Comparison of ENCODE assay signal across 29 cellular contexts in the genomic region with DNA sequence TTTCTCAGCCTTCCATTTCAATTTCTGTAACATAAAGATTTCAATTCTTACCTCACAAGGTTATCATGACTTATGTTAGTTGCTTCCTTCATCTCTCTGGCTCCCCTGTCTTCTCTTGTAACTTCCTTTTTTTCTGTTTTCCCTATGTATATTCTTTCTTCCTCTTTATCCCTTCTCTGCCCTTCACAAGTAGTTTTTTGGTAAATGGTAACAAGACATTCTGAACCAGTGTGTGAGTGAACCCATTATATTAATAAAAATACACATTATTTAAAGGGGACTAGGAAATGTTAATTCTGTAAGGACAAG. TPM values are rescaled to one million over a fixed set of nuclear protein-coding genes. Genes with fewer than 3 reads are reported as not detected.
DNase-seq lines count a peak whose midpoint lies in the region; ATAC-seq and TF ChIP-seq lines count a peak whose summit lies in the region.
"Had no signal": no experiment of that assay in that cellular context is flagged by ENCODE, and none has a peak within 500 bp of the region (broad histone marks: within the 10 kb centered on the region; RNA-seq: fewer than 3 reads in every experiment).

No MANE protein-coding gene starts in this region.

- in situ Hi-C loops in KBM-7 (cut with MboI; ENCODE audit: low pct_unique_long_range_greater_than_20kb, low sequenced_read_pairs), result no loop called here
- in situ Hi-C loops in gastrocnemius medialis (cut with MboI; ENCODE audit: low sequenced_read_pairs in 4 of 4), result no loop called here

- peak; percentile 70 for DNase-seq in KBM-7
- DNase-seq in NOMO-1 (lab: John Stamatoyannopoulos, UW; ENCODE audit: unreplicated experiment in 2 of 2), result peak; percentile 34 to 89
- DNase-seq in SKM-1 treated with dmso at 0.1 percent for 144 hours (lab: John Stamatoyannopoulos, UW; ENCODE audit: unreplicated experiment), result peak; percentile 88
- no peak for DNase-seq in gastrocnemius medialis
- no peak for DNase-seq in NCI-H345 (lab: John Stamatoyannopoulos, UW)
- DNase-seq in HUDEP-2 (lab: John Stamatoyannopoulos, UW; ENCODE audit: unreplicated experiment in 76 of 76), result no peak
- DNase-seq in activated naive CD8-positive, alpha-beta T cell treated with anti-CD3 and anti-CD28 coated beads, Interleukin-2, amount 50 U/mL, for 24 hours, result no peak
- DNase-seq: activated CD4-positive, alpha-beta T cell treated with anti-CD3 and anti-CD28 coated beads, Interleukin-2, amount 10 ng/mL, durations not matched to agents 7 days and 5 days; activated gamma-delta T cell; activated naive CD8-positive, alpha-beta T cell treated with anti-CD3 and anti-CD28 coated beads for 36 hours; activated T-cell treated with anti-CD3 and anti-CD28 coated beads, Interleukin-2, amount 50 U/mL, for 4 hours; CD4-positive, CD25-positive, alpha-beta regulatory T cell; colonic mucosa; effector CD4-positive, alpha-beta T cell; GM23248; hippocampal formation; KG1; NCI-H1694 treated with DMSO at 0.1 percent for 48 hours; NCI-H510A; nephron progenitor cell; ovary; Right ventricle myocardium superior; small intestine; stimulated activated naive CD4-positive, alpha-beta T cell treated with Interleukin-2 at 50 U/mL for 16 hours; SW 1271; upper lobe of right lung had no signal

- no peaks in the 10 kb centered on the region for H3K9me3 Mint-ChIP-seq in activated naive CD8-positive, alpha-beta T cell treated with anti-CD3 and anti-CD28 coated beads, Interleukin-2, amount 50 U/mL, for 24 hours
- H3K9me3 Mint-ChIP-seq: activated CD4-positive, alpha-beta T cell treated with anti-CD3 and anti-CD28 coated beads, Interleukin-2, amount 10 ng/mL, durations not matched to agents 7 days and 5 days; activated naive CD8-positive, alpha-beta T cell treated with anti-CD3 and anti-CD28 coated beads for 36 hours; activated T-cell treated with anti-CD3 and anti-CD28 coated beads, Interleukin-2, amount 50 U/mL, for 4 hours; CD4-positive, CD25-positive, alpha-beta regulatory T cell; WTC11 had no signal

- peaks cover 11% of the 10 kb centered on the region for H3K4me1 Mint-ChIP-seq in activated naive CD8-positive, alpha-beta T cell treated with anti-CD3 and anti-CD28 coated beads, Interleukin-2, amount 50 U/mL, for 24 hours

- TF ChIP-seq CTCF in gastrocnemius medialis (IDR thresholded peaks at IDR 0.05 in 4 of 5, conservative IDR thresholded peaks at IDR 0.05 in 1 of 5), result no peak

- TF ChIP-seq POLR2A in gastrocnemius medialis (IDR thresholded peaks at IDR 0.05), result no peak

- no peaks in the 10 kb centered on the region for H3K36me3 Mint-ChIP-seq in activated naive CD8-positive, alpha-beta T cell treated with anti-CD3 and anti-CD28 coated beads, Interleukin-2, amount 50 U/mL, for 24 hours (ENCODE audit: low read depth)
- H3K36me3 Mint-ChIP-seq: activated naive CD8-positive, alpha-beta T cell treated with anti-CD3 and anti-CD28 coated beads for 36 hours; CD4-positive, CD25-positive, alpha-beta regulatory T cell; WTC11 had no signal

- no peaks in the 10 kb centered on the region for H3K9me3 ChIP-seq in gastrocnemius medialis
- H3K9me3 ChIP-seq: colonic mucosa, ovary, suprapubic skin, upper lobe of right lung had no signal

- no peak overlapping the region for H3K4me3 ChIP-seq in gastrocnemius medialis
- H3K4me3 ChIP-seq: colonic mucosa, GM23248, ovary, suprapubic skin, upper lobe of right lung had no signal

- H3K4me1 ChIP-seq in gastrocnemius medialis, result peaks cover 67 to 78% of the 10 kb centered on the region in 2 donors

- peak overlapping the region; percentile 28 to 54 (median 30) for H3K27ac ChIP-seq in gastrocnemius medialis
- H3K27ac ChIP-seq: colonic mucosa, GM23248, ovary, suprapubic skin, upper lobe of right lung had no signal

- H3K4me3 Mint-ChIP-seq in activated naive CD8-positive, alpha-beta T cell treated with anti-CD3 and anti-CD28 coated beads, Interleukin-2, amount 50 U/mL, for 24 hours, result no peak overlapping the region
- H3K4me3 Mint-ChIP-seq: activated CD4-positive, alpha-beta T cell treated with anti-CD3 and anti-CD28 coated beads, Interleukin-2, amount 10 ng/mL, durations not matched to agents 7 days and 5 days; activated naive CD8-positive, alpha-beta T cell treated with anti-CD3 and anti-CD28 coated beads for 36 hours; activated T-cell treated with anti-CD3 and anti-CD28 coated beads, Interleukin-2, amount 50 U/mL, for 4 hours; CD4-positive, CD25-positive, alpha-beta regulatory T cell; nephron progenitor cell; WTC11 had no signal

- no peak for ATAC-seq in gastrocnemius medialis
- ATAC-seq in activated naive CD8-positive, alpha-beta T cell treated with anti-CD3 and anti-CD28 coated beads, Interleukin-2, amount 50 U/mL, for 24 hours, result no peak
- ATAC-seq: activated T-cell treated with anti-CD3 and anti-CD28 coated beads, Interleukin-2, amount 50 U/mL, for 4 hours; Panc1; upper lobe of right lung; WTC11 had no signal

- intact Hi-C loops in gastrocnemius medialis (cut with DNase I; ENCODE audit: low total_unique reads), result no loop called here

- no peaks in the 10 kb centered on the region for H3K36me3 ChIP-seq in gastrocnemius medialis
- H3K36me3 ChIP-seq: colonic mucosa, ovary, suprapubic skin, upper lobe of right lung had no signal

- H3K27me3 Mint-ChIP-seq in activated naive CD8-positive, alpha-beta T cell treated with anti-CD3 and anti-CD28 coated beads, Interleukin-2, amount 50 U/mL, for 24 hours, result no peaks in the 10 kb centered on the region
- H3K27me3 Mint-ChIP-seq: activated CD4-positive, alpha-beta T cell treated with anti-CD3 and anti-CD28 coated beads, Interleukin-2, amount 10 ng/mL, durations not matched to agents 7 days and 5 days; activated naive CD8-positive, alpha-beta T cell treated with anti-CD3 and anti-CD28 coated beads for 36 hours; CD4-positive, CD25-positive, alpha-beta regulatory T cell had no signal

- H3K27ac Mint-ChIP-seq in activated naive CD8-positive, alpha-beta T cell treated with anti-CD3 and anti-CD28 coated beads, Interleukin-2, amount 50 U/mL, for 24 hours, result no peak overlapping the region
- H3K27ac Mint-ChIP-seq: activated CD4-positive, alpha-beta T cell treated with anti-CD3 and anti-CD28 coated beads, Interleukin-2, amount 10 ng/mL, durations not matched to agents 7 days and 5 days; activated naive CD8-positive, alpha-beta T cell treated with anti-CD3 and anti-CD28 coated beads for 36 hours; CD4-positive, CD25-positive, alpha-beta regulatory T cell; nephron progenitor cell; WTC11 had no signal

- H3K27me3 ChIP-seq in gastrocnemius medialis, result no peaks in the 10 kb centered on the region
- H3K27me3 ChIP-seq: colonic mucosa, ovary, suprapubic skin, upper lobe of right lung had no signal

RNA-seq across cellular contexts. Expression of a gene that starts 8.4 kb away (rescaled TPM):
- total RNA-seq in gastrocnemius medialis, result 10 to 100 TPM; 34.7 to 56.8 (median 38.2) TPM

Comparison
In these comparisons a context has a peak if more than half of its experiments do, and no peak if none do; other contexts are left out.
1. DNase-seq: peak in KBM-7 (single experiment), NOMO-1 (2 of 2) and SKM-1 treated with dmso at 0.1 percent for 144 hours (single experiment); none in gastrocnemius medialis (0 of 2), NCI-H345 (single experiment), HUDEP-2 (0 of 76) and activated naive CD8-positive, alpha-beta T cell treated with anti-CD3 and anti-CD28 coated beads, Interleukin-2, amount 50 U/mL, for 24 hours (single experiment).